Comparison of ENCODE assay signal across 22 cellular contexts in genomic region chr5:69308046-69308553, GRCh38. TPM values are rescaled to one million over a fixed set of nuclear protein-coding genes. Genes with fewer than 3 reads are reported as not detected.
DNase-seq lines count a peak whose midpoint lies in the region; ATAC-seq and TF ChIP-seq lines count a peak whose summit lies in the region.
"Had no signal": no experiment of that assay in that cellular context is flagged by ENCODE, and none has a peak within 500 bp of the region (broad histone marks: within the 10 kb centered on the region; RNA-seq: fewer than 3 reads in every experiment).

No MANE protein-coding gene starts in this region.

- in situ Hi-C loops in SK-MEL-5 (cut with HindIII; ENCODE audit: low pct_unique_long_range_greater_than_20kb, low sequenced_read_pairs) = no loop called here

- no peak for TF ChIP-seq CTCF in lower leg skin (IDR thresholded peaks at IDR 0.05)

- peaks cover 12% of the 10 kb centered on the region for H3K4me1 Mint-ChIP-seq in activated CD4-positive, alpha-beta T cell treated with anti-CD3 and anti-CD28 coated beads for 36 hours
- H3K4me1 Mint-ChIP-seq in activated T-cell treated with anti-CD3 and anti-CD28 coated beads, Interleukin-2, amount 50 U/mL, for 24 hours (ENCODE audit: low read depth) = peaks cover 12% of the 10 kb centered on the region

- intact Hi-C loops in activated CD4-positive, alpha-beta T cell treated with anti-CD3 and anti-CD28 coated beads for 36 hours (cut with DNase I, micrococcal nuclease) = no loop called here
- intact Hi-C loops in lower leg skin (cut with DNase I; ENCODE audit: low total_unique reads) = no loop called here

- CTCF ChIA-PET in activated CD4-positive, alpha-beta T cell treated with anti-CD3 and anti-CD28 coated beads for 36 hours (lab: Charles Lee) = interaction anchor here (0.6 kb wide), 1 partner anchor 38 kb away, joined by 3 read pairs; no protein-coding TSS in a partner anchor

- WGBS in lower leg skin, 2 donors = 63 to 81% methylated on average over 3 of the region's 3 CpGs

- peak overlapping the region; percentile 58 for H3K27ac Mint-ChIP-seq in activated CD4-positive, alpha-beta T cell treated with anti-CD3 and anti-CD28 coated beads for 36 hours
- peak overlapping the region; percentile 48 for H3K27ac Mint-ChIP-seq in activated T-cell treated with anti-CD3 and anti-CD28 coated beads, Interleukin-2, amount 50 U/mL, for 24 hours

- H3K9me3 Mint-ChIP-seq in activated CD4-positive, alpha-beta T cell treated with anti-CD3 and anti-CD28 coated beads for 36 hours (ENCODE audit: low read depth) = no peaks in the 10 kb centered on the region
- peaks cover 6% of the 10 kb centered on the region for H3K9me3 Mint-ChIP-seq in activated T-cell treated with anti-CD3 and anti-CD28 coated beads, Interleukin-2, amount 50 U/mL, for 24 hours

- H3K4me3 Mint-ChIP-seq in activated CD4-positive, alpha-beta T cell treated with anti-CD3 and anti-CD28 coated beads for 36 hours = no peak overlapping the region
- no peak overlapping the region for H3K4me3 Mint-ChIP-seq in activated T-cell treated with anti-CD3 and anti-CD28 coated beads, Interleukin-2, amount 50 U/mL, for 24 hours

- no peak overlapping the region for H3K4me3 ChIP-seq in lower leg skin (ENCODE audit: low read depth, poor library complexity, severe bottlenecking)

- H3K36me3 Mint-ChIP-seq in activated CD4-positive, alpha-beta T cell treated with anti-CD3 and anti-CD28 coated beads for 36 hours (ENCODE audit: low read depth) = peaks cover 53% of the 10 kb centered on the region
- peaks cover 81% of the 10 kb centered on the region for H3K36me3 Mint-ChIP-seq in activated T-cell treated with anti-CD3 and anti-CD28 coated beads, Interleukin-2, amount 50 U/mL, for 24 hours (ENCODE audit: low read depth)

- ATAC-seq in activated CD4-positive, alpha-beta T cell treated with anti-CD3 and anti-CD28 coated beads for 36 hours = peak; percentile 53
- ATAC-seq: PC-3 had no signal

- POLR2A ChIA-PET in activated CD4-positive, alpha-beta T cell treated with anti-CD3 and anti-CD28 coated beads for 36 hours (lab: Charles Lee) = no interaction called here

- peak; percentile 8 for DNase-seq in activated CD4-positive, alpha-beta T cell treated with anti-CD3 and anti-CD28 coated beads for 36 hours
- no peak for DNase-seq in activated CD4-positive, alpha-beta T cell treated with anti-CD3 and anti-CD28 coated beads for 4 hours
- no peak for DNase-seq in activated T-cell treated with anti-CD3 and anti-CD28 coated beads, Interleukin-2, amount 50 U/mL, for 24 hours
- DNase-seq in activated T-cell treated with anti-CD3 and anti-CD28 coated beads, Interleukin-2, amount 50 U/mL, for 1 hour = no peak
- DNase-seq in SK-MEL-5 (ENCODE audit: low read depth, low spot score) (peak; percentile 63), foreskin melanocyte (peak; percentile 75), lower leg skin (ENCODE audit: low spot score in 2 of 2) (no peak), AG20443 (ENCODE audit: low spot score) (no peak)
- DNase-seq: 8988T; ACHN; HCEC 1CT; KBM-7; MV-4-11; NCI-H1105; NCI-H1436 treated with DMSO at 0.1 percent for 48 hours; NCI-H1930; NCI-H2107; NCI-H524 treated with DMSO at 0.1 percent for 48 hours; NCI-H82; NK-92 treated with Interleukin-12 subunit alpha and Interleukin-12 subunit beta, amount 100 ng/mL, for 24 hours; PC-3 had no signal

- H3K27me3 Mint-ChIP-seq in activated CD4-positive, alpha-beta T cell treated with anti-CD3 and anti-CD28 coated beads for 36 hours = no peaks in the 10 kb centered on the region
- no peaks in the 10 kb centered on the region for H3K27me3 Mint-ChIP-seq in activated T-cell treated with anti-CD3 and anti-CD28 coated beads, Interleukin-2, amount 50 U/mL, for 24 hours

- no peak for TF ChIP-seq POLR2A in lower leg skin (IDR thresholded peaks at IDR 0.05)

RNA-seq across cellular contexts. Expression of gene CCDC125, which starts 24.5 kb away (rescaled TPM):
- total RNA-seq in activated CD4-positive, alpha-beta T cell treated with anti-CD3 and anti-CD28 coated beads for 36 hours = 10 to 100 TPM; 10.2 to 14.0 TPM
- 2.0 and 2.7 TPM in 2 replicates for total RNA-seq in SK-MEL-5 (2014; rRNA removed; shearing (Covaris generic))
- polyA plus RNA-seq in SK-MEL-5 (2015; cell fraction: cytosol; rRNA removed) = 1.7 TPM in 2 replicates
- polyA plus RNA-seq in SK-MEL-5 (2015; cell fraction: nucleus; rRNA removed) = 1.7 and 5.6 TPM in 2 replicates
- total RNA-seq in lower leg skin = 1 to 10 TPM; 4.1 to 6.0 (median 5.5) TPM
- total RNA-seq: H1 had no signal

Comparison
In these comparisons a context has a peak if more than half of its experiments do, and no peak if none do; other contexts are left out.
1. DNase-seq: peak in activated CD4-positive, alpha-beta T cell treated with anti-CD3 and anti-CD28 coated beads for 36 hours (single experiment), SK-MEL-5 (single experiment) and foreskin melanocyte (single experiment); none in activated CD4-positive, alpha-beta T cell treated with anti-CD3 and anti-CD28 coated beads for 4 hours (0 of 2), activated T-cell treated with anti-CD3 and anti-CD28 coated beads, Interleukin-2, amount 50 U/mL, for 24 hours (single experiment), activated T-cell treated with anti-CD3 and anti-CD28 coated beads, Interleukin-2, amount 50 U/mL, for 1 hour (single experiment), lower leg skin (0 of 2) and AG20443 (single experiment).